ENCODE assay signal across 8 cellular contexts in the genomic region with DNA sequence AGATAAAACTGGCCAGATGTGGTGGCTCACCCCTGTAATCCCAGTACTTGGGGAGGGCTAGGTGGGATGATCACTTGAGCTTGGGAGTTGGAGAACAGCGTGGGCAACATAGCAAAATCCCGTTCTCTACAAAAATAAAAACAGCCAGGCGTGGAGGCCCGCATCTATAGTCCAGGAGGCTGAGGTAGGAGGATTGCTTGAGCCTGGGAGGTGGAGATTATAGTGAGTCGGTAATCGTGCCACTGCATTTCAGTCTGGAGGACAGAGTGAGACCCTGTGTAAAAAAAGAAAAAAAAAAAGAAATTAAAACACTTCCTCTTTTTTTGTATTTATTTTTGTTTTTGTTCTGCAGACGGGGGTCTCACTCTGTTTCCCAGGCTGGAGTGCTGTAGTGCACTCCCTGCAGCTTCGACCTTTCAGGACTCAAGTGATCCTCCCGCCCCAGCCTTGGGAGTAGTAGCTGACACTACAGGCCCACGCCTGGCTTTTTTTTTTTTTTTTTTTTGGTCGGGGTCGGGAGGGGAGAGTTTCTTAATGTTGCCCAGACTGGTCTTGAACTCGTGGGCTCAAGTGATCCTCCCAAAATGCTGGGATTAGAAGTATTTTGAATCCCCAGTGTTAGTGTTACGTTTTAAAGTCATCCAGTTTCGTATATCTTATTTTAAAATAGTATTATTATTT. TPM values are rescaled to one million over a fixed set of nuclear protein-coding genes. Genes with fewer than 3 reads are reported as not detected.
A peak's percentile ranks its signal among the peaks of the same experiment; 100 is the strongest.
DNase-seq lines count a peak whose midpoint lies in the region; ATAC-seq, FAIRE-seq and TF ChIP-seq lines count a peak whose summit lies in the region.

No MANE protein-coding gene starts in this region.

- H3K9ac ChIP-seq in SK-N-MC (ENCODE audit: insufficient read length), result peak overlapping the region; percentile 91

- H3K36me3 ChIP-seq in SK-N-MC (ENCODE audit: insufficient read depth, low read length) (peaks cover 8% of the 10 kb centered on the region), gastrocnemius medialis (no peaks in the 10 kb centered on the region)

- TF ChIP-seq POLR2A in GM12891 (IDR thresholded peaks at IDR 0.05; ENCODE audit: low read depth, low read length), result no peak
- no peak for TF ChIP-seq POLR2A in gastrocnemius medialis (IDR thresholded peaks at IDR 0.05)

- intact Hi-C loops in gastrocnemius medialis (cut with DNase I; ENCODE audit: low total_unique reads), result loop anchor here (5.0 kb wide), 1 partner anchor 110 kb away; the partner anchor contains the start of gene DHODH

- FAIRE-seq in GM12891 (lab: Jason Lieb, UNC), result no peak

- H3K9me3 ChIP-seq in SK-N-MC (ENCODE audit: low read depth, low read length) (no peaks in the 10 kb centered on the region), gastrocnemius medialis (no peaks in the 10 kb centered on the region)

- TF ChIP-seq CTCF in fibroblast of villous mesenchyme (IDR thresholded peaks at IDR 0.05; ENCODE audit: insufficient read depth, low read depth, low read length) (no peak), gastrocnemius medialis (IDR thresholded peaks at IDR 0.05 in 4 of 5, conservative IDR thresholded peaks at IDR 0.05 in 1 of 5) (no peak)

- ATAC-seq in gastrocnemius medialis, result no peak

- H3K4me3 ChIP-seq in SK-N-MC (peak overlapping the region; percentile 81), fibroblast of villous mesenchyme (ENCODE audit: low read depth, low read length) (peak overlapping the region; percentile 97), gastrocnemius medialis (peak overlapping the region; percentile 94 to 99 (median 96))

- DNase-seq in GM12891 (ENCODE audit: insufficient read length, low spot score), result no peak
- DNase-seq in SK-N-MC (ENCODE audit: low read depth, low spot score), result no peak
- no peak for DNase-seq in fibroblast of villous mesenchyme (ENCODE audit: low read depth)
- DNase-seq in gastrocnemius medialis, result no peak
- no peak for DNase-seq in dedifferentiated amniotic fluid mesenchymal stem cell (ENCODE audit: extremely low spot score)
- DNase-seq in putamen (ENCODE audit: low spot score), result no peak
- no peak for DNase-seq in NCI-H2196 (lab: John Stamatoyannopoulos, UW; ENCODE audit: unreplicated experiment)
- DNase-seq in activated CD4-positive, alpha-beta T cell treated with anti-CD3 and anti-CD28 coated beads for 4 hours, result no peak

- H3K27me3 ChIP-seq in gastrocnemius medialis, result no peaks in the 10 kb centered on the region

- in situ Hi-C loops in gastrocnemius medialis (cut with MboI; ENCODE audit: low sequenced_read_pairs in 4 of 4), result loop anchor here in 2 of 4 donors (5.0 to 10.0 kb wide), 2 partner anchors 90 to 92 kb away; partner anchors contain the start of gene AP1G1 (in 2 of the 2)

- H3K27ac ChIP-seq in SK-N-MC (no peak overlapping the region), gastrocnemius medialis (peak overlapping the region; percentile 94 to 100 (median 98))

- peaks cover 24 to 35% of the 10 kb centered on the region in 2 donors for H3K4me1 ChIP-seq in gastrocnemius medialis

TF ChIP-seq in GM12891, 5 proteins besides CTCF, POLR2A, EP300 and RAD21:
- TF ChIP-seq SPI1 (IDR thresholded peaks at IDR 0.05; ENCODE audit: low read depth, low read length), result peak; percentile 72
- no peak for TF ChIP-seq POLR2AphosphoS5 (IDR thresholded peaks at IDR 0.05; ENCODE audit: low read depth, low read length)
- no peak for TF ChIP-seq TAF1 (IDR thresholded peaks at IDR 0.05; ENCODE audit: low read depth, low read length)

RNA-seq across cellular contexts. Expression of gene IST1, which starts 1.5 kb away (rescaled TPM):
- polyA plus RNA-seq in GM12891 (2012; ENCODE audit: low read depth, missing spikeins), result 130 TPM
- 146 and 206 TPM in 2 replicates for total RNA-seq in fibroblast of villous mesenchyme
- total RNA-seq in gastrocnemius medialis, result 100 to 1,000 TPM in 2 of 4 donors, 10 to 100 TPM in 2; 90.8 to 141 (median 112) TPM

RNA-seq across cellular contexts. Expression of gene ZNF821, which starts 12.8 kb away (rescaled TPM):
- polyA plus RNA-seq in GM12891 (2012; ENCODE audit: low read depth, missing spikeins), result 4.2 TPM
- 3.9 and 7.7 TPM in 2 replicates for total RNA-seq in fibroblast of villous mesenchyme
- 10 to 100 TPM in 1 of 4 donors, 1 to 10 TPM in 3; 4.0 to 19.4 (median 8.1) TPM for total RNA-seq in gastrocnemius medialis

RNA-seq across cellular contexts. Expression of gene ATXN1L, which starts 51.1 kb away (rescaled TPM):
- polyA plus RNA-seq in GM12891 (2012; ENCODE audit: low read depth, missing spikeins), result 11.0 TPM
- total RNA-seq in fibroblast of villous mesenchyme (15.1 and 15.5 TPM in 2 replicates), gastrocnemius medialis (10 to 100 TPM; 15.8 to 22.6 (median 19.4) TPM)
